Comparison of ENCODE assay signal across 9 cellular contexts in genomic region chr1:150560576-150560975, GRCh38. TPM values are rescaled to one million over a fixed set of nuclear protein-coding genes. Genes with fewer than 3 reads are reported as not detected.
DNase-seq lines count a peak whose midpoint lies in the region; ATAC-seq and TF ChIP-seq lines count a peak whose summit lies in the region.
"Had no signal": no experiment of that assay in that cellular context is flagged by ENCODE, and none has a peak within 500 bp of the region (broad histone marks: within the 10 kb centered on the region; RNA-seq: fewer than 3 reads in every experiment).

No MANE protein-coding gene starts in this region.

- ATAC-seq in GM23338: no peak
- ATAC-seq in activated CD8-positive, alpha-beta T cell treated with anti-CD3 and anti-CD28 coated beads, Interleukin-2, amount 10 ng/mL, durations not matched to agents 7 days and 5 days: no peak
- no peak for ATAC-seq in foreskin keratinocyte
- ATAC-seq in GM21390 (IDR thresholded peaks at IDR 0.05; ENCODE audit: unreplicated experiment): no peak

- CTCF ChIA-PET in activated CD8-positive, alpha-beta T cell treated with anti-CD3 and anti-CD28 coated beads, Interleukin-2, amount 10 ng/mL, durations not matched to agents 7 days and 5 days (lab: Charles Lee): interaction anchor here (0.6 to 14.3 kb wide), 48 partner anchors 8 to 446 kb away, joined by 3 to 412 read pairs (median 4); partner anchors contain the start of genes CTSK, ENSA, FALEC and GOLPH3L

- H3K36me3 ChIP-seq in GM23338 (ENCODE audit: insufficient read depth): no peaks in the 10 kb centered on the region
- no peaks in the 10 kb centered on the region for H3K36me3 ChIP-seq in skeletal muscle satellite cell (ENCODE audit: insufficient read depth, low read length)

- no peaks in the 10 kb centered on the region for H4K20me1 ChIP-seq in GM23338 (replicated peaks; ENCODE audit: insufficient read depth)

- no peaks in the 10 kb centered on the region for H3K36me3 Mint-ChIP-seq in GM23338 (ENCODE audit: low read depth)
- H3K36me3 Mint-ChIP-seq in activated CD8-positive, alpha-beta T cell treated with anti-CD3 and anti-CD28 coated beads, Interleukin-2, amount 10 ng/mL, durations not matched to agents 7 days and 5 days (ENCODE audit: low read depth): peaks cover 2% of the 10 kb centered on the region

- H3K4me2 ChIP-seq in GM23338 (peak overlapping the region; percentile 97), skeletal muscle satellite cell (ENCODE audit: low read length) (peak overlapping the region; percentile 85)

- peak; percentile 15 for DNase-seq in GM23338 (ENCODE audit: low spot score)
- no peak for DNase-seq in activated CD8-positive, alpha-beta T cell treated with anti-CD3 and anti-CD28 coated beads, Interleukin-2, amount 10 ng/mL, durations not matched to agents 7 days and 5 days
- no peak for DNase-seq in foreskin keratinocyte
- no peak for DNase-seq in NCI-H2081 (lab: John Stamatoyannopoulos, UW)
- no peak for DNase-seq in NCI-H748 treated with DMSO at 0.1 percent for 48 hours (lab: John Stamatoyannopoulos, UW)
- DNase-seq in stimulated activated CD4-positive, alpha-beta T cell treated with anti-CD3 and anti-CD28 coated beads, Interleukin-12 subunit alpha, Interleukin-12 subunit beta, amount 100 ng/mL, for 4 hours: no peak

- no peaks in the 10 kb centered on the region for H3K9me3 Mint-ChIP-seq in GM23338
- H3K9me3 Mint-ChIP-seq in activated CD8-positive, alpha-beta T cell treated with anti-CD3 and anti-CD28 coated beads, Interleukin-2, amount 10 ng/mL, durations not matched to agents 7 days and 5 days (ENCODE audit: insufficient read depth): no peaks in the 10 kb centered on the region

- H3K4me1 ChIP-seq in GM23338 (ENCODE audit: insufficient read depth) (peaks cover 30% of the 10 kb centered on the region), foreskin keratinocyte (peaks cover 28% of the 10 kb centered on the region), skeletal muscle satellite cell (ENCODE audit: control insufficient read depth, insufficient read depth, low read length) (peaks cover 49% of the 10 kb centered on the region)

- peaks cover 44% of the 10 kb centered on the region for H3K4me1 Mint-ChIP-seq in GM23338
- peaks cover 53% of the 10 kb centered on the region for H3K4me1 Mint-ChIP-seq in activated CD8-positive, alpha-beta T cell treated with anti-CD3 and anti-CD28 coated beads, Interleukin-2, amount 10 ng/mL, durations not matched to agents 7 days and 5 days (ENCODE audit: low read depth)

- H3K4me3 Mint-ChIP-seq in GM23338: peak overlapping the region; percentile 86
- H3K4me3 Mint-ChIP-seq in activated CD8-positive, alpha-beta T cell treated with anti-CD3 and anti-CD28 coated beads, Interleukin-2, amount 10 ng/mL, durations not matched to agents 7 days and 5 days: peak overlapping the region; percentile 90

- peak overlapping the region; percentile 79 for H3K4me3 ChIP-seq in GM23338
- peak overlapping the region; percentile 74 for H3K4me3 ChIP-seq in skeletal muscle satellite cell (ENCODE audit: low read length)

- H3F3A ChIP-seq in GM23338 (replicated peaks; ENCODE audit: low read depth): peaks cover 4% of the 10 kb centered on the region

- H3K27me3 Mint-ChIP-seq in GM23338 (ENCODE audit: insufficient read depth, low read depth, poor library complexity): peaks cover 21% of the 10 kb centered on the region
- H3K27me3 Mint-ChIP-seq in activated CD8-positive, alpha-beta T cell treated with anti-CD3 and anti-CD28 coated beads, Interleukin-2, amount 10 ng/mL, durations not matched to agents 7 days and 5 days (ENCODE audit: low read depth): no peaks in the 10 kb centered on the region

- H3K27ac ChIP-seq in GM23338 (ENCODE audit: low read depth): peak overlapping the region; percentile 100
- peak overlapping the region; percentile 98 for H3K27ac ChIP-seq in foreskin keratinocyte

- TF ChIP-seq CTCF in GM23338 (conservative IDR thresholded peaks at IDR 0.05; ENCODE audit: low read depth in 2 of 2) (no peak), foreskin keratinocyte (conservative IDR thresholded peaks at IDR 0.05) (no peak)

- peak overlapping the region; percentile 97 for H3K9ac ChIP-seq in skeletal muscle satellite cell (ENCODE audit: low read depth, low read length)

- POLR2A ChIA-PET in activated CD8-positive, alpha-beta T cell treated with anti-CD3 and anti-CD28 coated beads, Interleukin-2, amount 10 ng/mL, durations not matched to agents 7 days and 5 days (lab: Charles Lee): interaction anchor here (0.6 to 16.0 kb wide), 14 partner anchors 8 to 716 kb away, joined by 3 to 1108 read pairs (median 4); partner anchors contain the start of genes CTSK, ENSA, GOLPH3L and MCL1

- H3K79me2 ChIP-seq in GM23338 (replicated peaks; ENCODE audit: insufficient read depth): peaks cover 18% of the 10 kb centered on the region

- H3K9me2 ChIP-seq in GM23338 (ENCODE audit: insufficient read depth): no peaks in the 10 kb centered on the region

- H3K27ac Mint-ChIP-seq in GM23338: peak overlapping the region; percentile 97
- peak overlapping the region; percentile 99 for H3K27ac Mint-ChIP-seq in activated CD8-positive, alpha-beta T cell treated with anti-CD3 and anti-CD28 coated beads, Interleukin-2, amount 10 ng/mL, durations not matched to agents 7 days and 5 days

- no peaks in the 10 kb centered on the region for H3K9me3 ChIP-seq in skeletal muscle satellite cell (replicated peaks; ENCODE audit: low read length)

- H2AFZ ChIP-seq in GM23338: no peak overlapping the region

- H3K27me3 ChIP-seq in GM23338 (ENCODE audit: insufficient read depth) (no peaks in the 10 kb centered on the region), foreskin keratinocyte (no peaks in the 10 kb centered on the region), skeletal muscle satellite cell (ENCODE audit: control insufficient read depth, insufficient read depth, low read length) (no peaks in the 10 kb centered on the region)

TF ChIP-seq in GM23338, 12 proteins besides CTCF, POLR2A, EP300 and RAD21:
- TF ChIP-seq POLR2AphosphoS5 (IDR thresholded peaks at IDR 0.05; ENCODE audit: low read depth) (no peak), CREB1 (CRISPR knock-in tag; IDR thresholded peaks at IDR 0.05; ENCODE audit: low read depth) (no peak), JUNB (IDR thresholded peaks at IDR 0.05; ENCODE audit: unreplicated experiment) (no peak), REST (IDR thresholded peaks at IDR 0.05; ENCODE audit: unreplicated experiment) (no peak), ZNF114 (CRISPR knock-in tag; IDR thresholded peaks at IDR 0.05) (no peak)

RNA-seq across cellular contexts. Expression of gene ADAMTSL4, which starts 11.4 kb away (rescaled TPM):
- total RNA-seq in GM23338 (2014; rRNA removed; shearing (Covaris generic)): 3.6 and 5.3 TPM in 2 replicates
- polyA plus RNA-seq in GM23338 (2016; fragmentation: Nextera tagmentation; extraction: Ambion mirVana) (4.6 and 5.8 TPM in 2 replicates), foreskin keratinocyte (1.3 and 2.1 TPM in 2 replicates)
- not detected for total RNA-seq in activated CD8-positive, alpha-beta T cell treated with anti-CD3 and anti-CD28 coated beads, Interleukin-2, amount 10 ng/mL, durations not matched to agents 7 days and 5 days
- total RNA-seq in foreskin keratinocyte: 0.65 and 1.6 TPM in 2 replicates
- 12.9 and 14.6 TPM in 2 replicates for total RNA-seq in skeletal muscle satellite cell (2012; rRNA removed)

RNA-seq across cellular contexts. Expression of gene MCL1, which starts 18.8 kb away (rescaled TPM):
- 237 and 244 TPM in 2 replicates for total RNA-seq in GM23338 (2014; rRNA removed; shearing (Covaris generic))
- polyA plus RNA-seq in GM23338 (2016; fragmentation: Nextera tagmentation; extraction: Ambion mirVana) (46.7 and 55.3 TPM in 2 replicates), foreskin keratinocyte (81.0 and 98.8 TPM in 2 replicates)
- 100 to 1,000 TPM; 249 to 261 TPM for total RNA-seq in activated CD8-positive, alpha-beta T cell treated with anti-CD3 and anti-CD28 coated beads, Interleukin-2, amount 10 ng/mL, durations not matched to agents 7 days and 5 days
- 180 and 202 TPM in 2 replicates for total RNA-seq in foreskin keratinocyte
- 285 and 293 TPM in 2 replicates for total RNA-seq in skeletal muscle satellite cell (2012; rRNA removed)

RNA-seq across cellular contexts. Expression of gene FALEC, which starts 45.0 kb away (rescaled TPM):
- not detected in 2 replicates for total RNA-seq in GM23338 (2014; rRNA removed; shearing (Covaris generic))
- polyA plus RNA-seq in GM23338 (2016; fragmentation: Nextera tagmentation; extraction: Ambion mirVana) (1.7 and 2.6 TPM in 2 replicates), foreskin keratinocyte (0.13 and 0.16 TPM in 2 replicates)
- total RNA-seq in activated CD8-positive, alpha-beta T cell treated with anti-CD3 and anti-CD28 coated beads, Interleukin-2, amount 10 ng/mL, durations not matched to agents 7 days and 5 days: not detected
- total RNA-seq in foreskin keratinocyte: not detected in 2 replicates
- total RNA-seq in skeletal muscle satellite cell (2012; rRNA removed): not detected in 2 replicates
- total RNA-seq: SK-MEL-5 had no signal

RNA-seq across cellular contexts. Expression of gene ECM1, which starts 52.7 kb away (rescaled TPM):
- 0.43 and 1.1 TPM in 2 replicates for total RNA-seq in GM23338 (2014; rRNA removed; shearing (Covaris generic))
- polyA plus RNA-seq in GM23338 (2016; fragmentation: Nextera tagmentation; extraction: Ambion mirVana) (0.30 and 0.74 TPM in 2 replicates), foreskin keratinocyte (87.6 and 100 TPM in 2 replicates)
- under 1 TPM; 0.71 to 0.78 TPM for total RNA-seq in activated CD8-positive, alpha-beta T cell treated with anti-CD3 and anti-CD28 coated beads, Interleukin-2, amount 10 ng/mL, durations not matched to agents 7 days and 5 days
- total RNA-seq in foreskin keratinocyte: 59.5 and 73.1 TPM in 2 replicates
- 4.8 and 15.3 TPM in 2 replicates for total RNA-seq in skeletal muscle satellite cell (2012; rRNA removed)
